Comparison of ENCODE assay signal across 1 cellular context in the genomic region with DNA sequence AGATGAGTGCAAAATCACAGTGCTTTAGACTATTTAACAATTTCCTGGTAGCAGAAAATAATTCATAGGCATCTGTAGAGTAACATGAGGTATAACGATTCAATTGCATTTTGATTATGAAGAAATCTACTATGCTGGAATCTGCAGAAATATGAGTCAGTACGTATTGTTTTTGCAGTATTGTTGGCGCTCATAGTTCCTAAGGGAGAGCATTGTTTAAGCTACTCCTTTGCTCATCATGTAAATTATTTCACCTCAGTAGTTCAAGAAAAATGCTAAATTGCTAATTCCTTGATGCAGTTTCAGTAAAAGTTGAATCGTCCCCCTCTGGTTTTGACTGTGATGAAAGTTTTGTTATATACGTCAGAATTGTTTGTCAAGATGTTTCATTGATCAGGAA.
TF ChIP-seq lines count a peak whose summit lies in the region.

No MANE protein-coding gene starts in this region.

TF ChIP-seq in GM23338, 12 proteins besides CTCF, POLR2A, EP300 and RAD21 (continued from another document):
- TF ChIP-seq, protein P1, sequence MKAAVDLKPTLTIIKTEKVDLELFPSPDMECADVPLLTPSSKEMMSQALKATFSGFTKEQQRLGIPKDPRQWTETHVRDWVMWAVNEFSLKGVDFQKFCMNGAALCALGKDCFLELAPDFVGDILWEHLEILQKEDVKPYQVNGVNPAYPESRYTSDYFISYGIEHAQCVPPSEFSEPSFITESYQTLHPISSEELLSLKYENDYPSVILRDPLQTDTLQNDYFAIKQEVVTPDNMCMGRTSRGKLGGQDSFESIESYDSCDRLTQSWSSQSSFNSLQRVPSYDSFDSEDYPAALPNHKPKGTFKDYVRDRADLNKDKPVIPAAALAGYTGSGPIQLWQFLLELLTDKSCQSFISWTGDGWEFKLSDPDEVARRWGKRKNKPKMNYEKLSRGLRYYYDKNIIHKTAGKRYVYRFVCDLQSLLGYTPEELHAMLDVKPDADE (IDR thresholded peaks at IDR 0.05), result no peak
- TF ChIP-seq ZNF462 (CRISPR knock-in tag; IDR thresholded peaks at IDR 0.05), result no peak
- TF ChIP-seq REST (IDR thresholded peaks at IDR 0.05; ENCODE audit: unreplicated experiment), result no peak
- no peak for TF ChIP-seq ZNF331 (CRISPR knock-in tag; IDR thresholded peaks at IDR 0.05; ENCODE audit: low read depth)
